Comparison of ENCODE assay signal across 19 cellular contexts in genomic region chr1:39065542-39065941, GRCh38. TPM values are rescaled to one million over a fixed set of nuclear protein-coding genes. Genes with fewer than 3 reads are reported as not detected.
A peak's percentile ranks its signal among the peaks of the same experiment; 100 is the strongest.
DNase-seq lines count a peak whose midpoint lies in the region; ATAC-seq and TF ChIP-seq lines count a peak whose summit lies in the region.
"Had no signal": no experiment of that assay in that cellular context is flagged by ENCODE, and none has a peak within 500 bp of the region (broad histone marks: within the 10 kb centered on the region; RNA-seq: fewer than 3 reads in every experiment).

No MANE protein-coding gene starts in this region.

- no peak for TF ChIP-seq CTCF in mucosa of descending colon (IDR thresholded peaks at IDR 0.05)

- intact Hi-C loops in mucosa of descending colon (cut with DNase I, micrococcal nuclease) = no loop called here

- no peak overlapping the region for H3K4me3 ChIP-seq in mucosa of descending colon

- ATAC-seq in mucosa of descending colon (peak; percentile 89), GM19463 (IDR thresholded peaks at IDR 0.05; ENCODE audit: unreplicated experiment) (no peak)
- ATAC-seq: T-cell had no signal

- H3K4me1 ChIP-seq in mucosa of descending colon (ENCODE audit: low read depth) = peaks cover 8% of the 10 kb centered on the region

- no peaks in the 10 kb centered on the region for H3K36me3 ChIP-seq in mucosa of descending colon (ENCODE audit: low read depth)

- DNase-seq in DMS79 treated with DMSO at 0.1 percent for 48 hours (lab: John Stamatoyannopoulos, UW) (peak; percentile 25), DMS79 (lab: John Stamatoyannopoulos, UW) (no peak), NCI-H1105 (lab: John Stamatoyannopoulos, UW) (peak; percentile 4), NCI-H774 (lab: John Stamatoyannopoulos, UW) (peak; percentile 5), mucosa of descending colon (peak in 1 of 3 donors; percentile 68), hepatic stellate cell (ENCODE audit: low spot score) (no peak)
- DNase-seq in activated CD4-positive, CD25-positive, alpha-beta regulatory T cell (lab: John Stamatoyannopoulos, UW) = no peak
- DNase-seq: 8988T, KBM-7, MV-4-11, NCI-H1694, NCI-H2171, NCI-H446, NCI-H526 treated with DMSO at 0.1 percent for 48 hours, RPMI8226, SHP77 treated with DMSO at 0.1 percent for 48 hours, SK-N-SH, T-cell had no signal

- H3K9me3 ChIP-seq in mucosa of descending colon = no peaks in the 10 kb centered on the region
- H3K9me3 ChIP-seq: SK-N-SH had no signal

RNA-seq across cellular contexts. Expression of gene NDUFS5, which starts 39.4 kb away (rescaled TPM):
- total RNA-seq in mucosa of descending colon = 100 to 1,000 TPM; 167 to 224 (median 183) TPM

Comparison
In these comparisons a context has a peak if more than half of its experiments do, and no peak if none do; other contexts are left out.
1. DNase-seq: peak in DMS79 treated with DMSO at 0.1 percent for 48 hours (single experiment), NCI-H1105 (single experiment) and NCI-H774 (single experiment); none in DMS79 (single experiment), activated CD4-positive, CD25-positive, alpha-beta regulatory T cell (0 of 4) and hepatic stellate cell (single experiment).